In genomic region chr6:151351146-151351700, GRCh38 we compare ENCODE assay signal across 31 cellular contexts.
"Had no signal": no experiment of that assay in that cellular context is flagged by ENCODE, and none has a peak within 500 bp of the region (broad histone marks: within the 10 kb centered on the region; RNA-seq: fewer than 3 reads in every experiment).

No MANE protein-coding gene starts in this region.

- H3K27me3 ChIP-seq: brain microvascular endothelial cell, colonic mucosa had no signal

- H3K27ac ChIP-seq: brain microvascular endothelial cell, colonic mucosa, WERI-Rb-1 had no signal

- H3K27me3 Mint-ChIP-seq: activated B cell treated with CpG ODN at 0.5 μM for 24 hours; activated CD8-positive, alpha-beta T cell treated with anti-CD3 and anti-CD28 coated beads for 36 hours; activated naive CD8-positive, alpha-beta T cell; activated T-helper 17 cell treated with anti-CD3 and anti-CD28 coated beads, Interleukin-2, amount 50 U/mL, for 72 hours had no signal

- H3K9me3 ChIP-seq: colonic mucosa had no signal

- H3K4me3 ChIP-seq: colonic mucosa had no signal

- H3K4me1 Mint-ChIP-seq: activated B cell treated with CpG ODN at 0.5 μM for 24 hours; activated T-helper 17 cell treated with anti-CD3 and anti-CD28 coated beads, Interleukin-2, amount 50 U/mL, for 72 hours had no signal

- ATAC-seq: activated CD4-positive, CD25-positive, alpha-beta regulatory T cell treated with anti-CD3 and anti-CD28 coated beads, Interleukin-2, amount 50 U/mL, for 24 hours; activated CD8-positive, alpha-beta T cell treated with anti-CD3 and anti-CD28 coated beads for 36 hours; activated T-cell treated with anti-CD3 and anti-CD28 coated beads, Interleukin-2, amount 50 U/mL, for 4 hours; activated T-helper 17 cell treated with anti-CD3 and anti-CD28 coated beads, Interleukin-2, amount 50 U/mL, for 72 hours; esophagus mucosa; T-helper 17 cell had no signal

- H3K4me1 ChIP-seq: colonic mucosa had no signal

- DNase-seq: activated B cell treated with CpG ODN at 0.5 μM for 24 hours; activated CD4-positive, alpha-beta T cell treated with anti-CD3 and anti-CD28 coated beads for 48 hours; activated CD4-positive, alpha-beta T cell treated with anti-CD3 and anti-CD28 coated beads, Interleukin-2, amount 50 U/mL, for 1 hour; activated CD4-positive, alpha-beta T cell treated with anti-CD3 and anti-CD28 coated beads, Interleukin-2, amount 50 U/mL, for 48 hours; activated CD8-positive, alpha-beta memory T cell treated with anti-CD3 and anti-CD28 coated beads for 24 hours; activated CD8-positive, alpha-beta T cell treated with anti-CD3 and anti-CD28 coated beads for 36 hours; activated effector memory CD4-positive, alpha-beta T cell treated with Interleukin-2 at 50 U/mL for 16 hours; activated gamma-delta T cell treated with Interleukin-2 at 50 U/mL for 16 hours; activated naive CD4-positive, alpha-beta T cell treated with anti-CD3 and anti-CD28 coated beads, Interleukin-2, amount 50 U/mL, for 16 hours; activated naive CD4-positive, alpha-beta T cell treated with Interleukin-2 at 50 U/mL for 16 hours; activated T-cell treated with anti-CD3 and anti-CD28 coated beads, Interleukin-2, amount 50 U/mL, for 4 hours; amniotic stem cell; anterior cingulate cortex; brain microvascular endothelial cell; central memory CD4-positive, alpha-beta T cell; cerebellar nuclear complex; colonic mucosa; effector CD8-positive, alpha-beta T cell; foreskin fibroblast; T-helper 1 cell; T-helper 17 cell; T1000; WERI-Rb-1 had no signal

- H3K4me3 Mint-ChIP-seq: activated B cell treated with CpG ODN at 0.5 μM for 24 hours; activated CD8-positive, alpha-beta T cell treated with anti-CD3 and anti-CD28 coated beads for 36 hours; activated naive CD8-positive, alpha-beta T cell; activated T-cell treated with anti-CD3 and anti-CD28 coated beads, Interleukin-2, amount 50 U/mL, for 4 hours; activated T-helper 17 cell treated with anti-CD3 and anti-CD28 coated beads, Interleukin-2, amount 50 U/mL, for 72 hours; T-helper 17 cell; T-helper 2 cell treated with Interferon-gamma antibody and Interleukin-4, amounts not matched to agents 5 μg/mL and 100 μg/mL, for 36 hours had no signal

- H3K9me3 Mint-ChIP-seq: activated B cell treated with CpG ODN at 0.5 μM for 24 hours; activated CD8-positive, alpha-beta T cell treated with anti-CD3 and anti-CD28 coated beads for 36 hours; activated T-cell treated with anti-CD3 and anti-CD28 coated beads, Interleukin-2, amount 50 U/mL, for 4 hours; activated T-helper 17 cell treated with anti-CD3 and anti-CD28 coated beads, Interleukin-2, amount 50 U/mL, for 72 hours; T-helper 2 cell treated with Interferon-gamma antibody and Interleukin-4, amounts not matched to agents 5 μg/mL and 100 μg/mL, for 36 hours had no signal

- H3K36me3 Mint-ChIP-seq: activated naive CD8-positive, alpha-beta T cell had no signal

- H3K27ac Mint-ChIP-seq: activated B cell treated with CpG ODN at 0.5 μM for 24 hours; activated CD8-positive, alpha-beta T cell treated with anti-CD3 and anti-CD28 coated beads for 36 hours; activated naive CD8-positive, alpha-beta T cell; activated T-helper 17 cell treated with anti-CD3 and anti-CD28 coated beads, Interleukin-2, amount 50 U/mL, for 72 hours; T-helper 17 cell; T-helper 2 cell treated with Interferon-gamma antibody and Interleukin-4, amounts not matched to agents 5 μg/mL and 100 μg/mL, for 36 hours had no signal

- FAIRE-seq: astrocyte, endometrium, frontal cortex had no signal

- H3K36me3 ChIP-seq: colonic mucosa, WERI-Rb-1 had no signal
